ENCODE assay signal across 13 cellular contexts in genomic region chr5:132394681-132395259, GRCh38. TPM values are rescaled to one million over a fixed set of nuclear protein-coding genes. Genes with fewer than 3 reads are reported as not detected.
DNase-seq lines count a peak whose midpoint lies in the region; ATAC-seq and TF ChIP-seq lines count a peak whose summit lies in the region.
"Had no signal": no experiment of that assay in that cellular context is flagged by ENCODE, and none has a peak within 500 bp of the region (broad histone marks: within the 10 kb centered on the region; RNA-seq: fewer than 3 reads in every experiment).

No MANE protein-coding gene starts in this region.

- H3K9me3 ChIP-seq in mucosa of descending colon = no peaks in the 10 kb centered on the region
- H3K9me3 ChIP-seq: heart right ventricle, right lobe of liver had no signal

- H3K27ac Mint-ChIP-seq in immature natural killer cell = peak overlapping the region in 3 of 6 donors; percentile 13 to 40 (median 17)
- H3K27ac Mint-ChIP-seq: activated CD4-positive, alpha-beta memory T cell treated with anti-CD3 and anti-CD28 coated beads for 36 hours; stimulated activated naive CD8-positive, alpha-beta T cell treated with anti-CD3 and anti-CD28 coated beads, Interleukin-15, amount 100 ng/mL, for 72 hours had no signal

- ATAC-seq in GM18505 (IDR thresholded peaks at IDR 0.05; ENCODE audit: unreplicated experiment) (peak; percentile 75), GM21825 (IDR thresholded peaks at IDR 0.05; ENCODE audit: unreplicated experiment) (peak; percentile 79), mucosa of descending colon (peak; percentile 27), GM19328 (IDR thresholded peaks at IDR 0.05; ENCODE audit: unreplicated experiment) (no peak)
- ATAC-seq: heart right ventricle; right lobe of liver; stimulated activated naive CD8-positive, alpha-beta T cell treated with anti-CD3 and anti-CD28 coated beads, Interleukin-15, amount 100 ng/mL, for 72 hours had no signal

- no peak for TF ChIP-seq CTCF in mucosa of descending colon (IDR thresholded peaks at IDR 0.05)

- no peak overlapping the region for H3K4me3 Mint-ChIP-seq in immature natural killer cell
- H3K4me3 Mint-ChIP-seq: activated CD4-positive, alpha-beta memory T cell treated with anti-CD3 and anti-CD28 coated beads for 36 hours; stimulated activated naive CD8-positive, alpha-beta T cell treated with anti-CD3 and anti-CD28 coated beads, Interleukin-15, amount 100 ng/mL, for 72 hours had no signal

- no peak for TF ChIP-seq POLR2A in GM18505 (IDR thresholded peaks at IDR 0.05; ENCODE audit: borderline replicate concordance, extremely low read depth, insufficient read depth, insufficient read length)

- no peaks in the 10 kb centered on the region for H3K9me3 Mint-ChIP-seq in immature natural killer cell
- H3K9me3 Mint-ChIP-seq: activated CD4-positive, alpha-beta memory T cell treated with anti-CD3 and anti-CD28 coated beads for 36 hours; stimulated activated naive CD8-positive, alpha-beta T cell treated with anti-CD3 and anti-CD28 coated beads, Interleukin-15, amount 100 ng/mL, for 72 hours had no signal

- no peaks in the 10 kb centered on the region for H3K36me3 ChIP-seq in mucosa of descending colon (ENCODE audit: low read depth)

- H3K4me1 Mint-ChIP-seq in immature natural killer cell = peaks cover 14 to 19% of the 10 kb centered on the region in 2 donors

- intact Hi-C loops in mucosa of descending colon (cut with DNase I, micrococcal nuclease) = no loop called here

- H3K4me3 ChIP-seq in mucosa of descending colon = no peak overlapping the region
- H3K4me3 ChIP-seq: heart right ventricle, right lobe of liver had no signal

- H3K36me3 Mint-ChIP-seq in immature natural killer cell = peaks cover 3 to 8% (median 8%) of the 10 kb centered on the region in 3 donors
- H3K36me3 Mint-ChIP-seq: activated CD4-positive, alpha-beta memory T cell treated with anti-CD3 and anti-CD28 coated beads for 36 hours had no signal

- no peaks in the 10 kb centered on the region for H3K4me1 ChIP-seq in mucosa of descending colon (ENCODE audit: low read depth)
- H3K4me1 ChIP-seq: right lobe of liver had no signal

- H3K27me3 Mint-ChIP-seq in immature natural killer cell (ENCODE audit: low read depth in 3 of 3) = no peaks in the 10 kb centered on the region
- H3K27me3 Mint-ChIP-seq: activated CD4-positive, alpha-beta memory T cell treated with anti-CD3 and anti-CD28 coated beads for 36 hours; stimulated activated naive CD8-positive, alpha-beta T cell treated with anti-CD3 and anti-CD28 coated beads, Interleukin-15, amount 100 ng/mL, for 72 hours had no signal

- DNase-seq in NCI-H187 treated with DMSO at 0.1 percent for 48 hours (lab: John Stamatoyannopoulos, UW) (peak; percentile 76), mucosa of descending colon (no peak), NOMO-1 treated with DMSO at 0.1 percent for 48 hours (lab: John Stamatoyannopoulos, UW; ENCODE audit: unreplicated experiment) (no peak), immature natural killer cell (no peak), pons (ENCODE audit: low spot score) (no peak)
- DNase-seq: activated CD4-positive, alpha-beta memory T cell treated with anti-CD3 and anti-CD28 coated beads for 36 hours; GF-D8; heart right ventricle; stimulated activated naive CD8-positive, alpha-beta T cell treated with anti-CD3 and anti-CD28 coated beads, Interleukin-15, amount 100 ng/mL, for 72 hours had no signal

RNA-seq across cellular contexts. Expression of gene SLC22A5, which starts 25.3 kb away (rescaled TPM):
- total RNA-seq in mucosa of descending colon = 10 to 100 TPM; 27.9 to 95.4 (median 29.4) TPM
- 1 to 10 TPM; 1.1 to 1.5 (median 1.5) TPM for polyA plus RNA-seq in immature natural killer cell
